Comparison of ENCODE assay signal across 17 cellular contexts in the genomic region with DNA sequence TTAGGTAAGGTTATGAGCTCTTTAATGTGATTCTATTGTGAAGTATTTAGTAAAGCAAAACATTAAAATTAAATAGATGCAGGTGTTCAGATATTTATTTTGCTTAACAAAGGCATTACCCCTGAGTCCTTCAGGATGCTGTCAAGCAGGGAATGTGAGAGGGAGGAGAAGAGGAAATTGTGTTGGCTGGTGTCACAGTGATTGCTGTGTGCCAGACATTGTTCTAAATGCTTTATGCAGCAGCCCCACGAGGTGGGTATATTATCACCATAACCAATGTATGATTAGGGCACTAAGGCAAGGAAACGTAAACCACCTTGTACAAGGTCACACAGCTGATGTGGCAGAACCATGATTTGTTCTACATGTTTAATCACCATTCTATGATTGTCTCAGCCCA.
"Had no signal": no experiment of that assay in that cellular context is flagged by ENCODE, and none has a peak within 500 bp of the region (broad histone marks: within the 10 kb centered on the region; RNA-seq: fewer than 3 reads in every experiment).

No MANE protein-coding gene starts in this region.

- ATAC-seq: activated CD4-positive, CD25-positive, alpha-beta regulatory T cell treated with anti-CD3 and anti-CD28 coated beads, Interleukin-2, amount 50 U/mL, for 24 hours; activated CD8-positive, alpha-beta memory T cell treated with anti-CD3 and anti-CD28 coated beads, Interleukin-2, amount 10 ng/mL, durations not matched to agents 7 days and 5 days; gastroesophageal sphincter had no signal

- DNase-seq: activated CD4-positive, alpha-beta T cell treated with anti-CD3 and anti-CD28 coated beads, Interleukin-2, amount 50 U/mL, for 48 hours; activated CD8-positive, alpha-beta memory T cell treated with anti-CD3 and anti-CD28 coated beads, Interleukin-2, amount 10 ng/mL, durations not matched to agents 7 days and 5 days; activated effector memory CD4-positive, alpha-beta T cell treated with Interleukin-2 at 50 U/mL for 16 hours; activated T-cell treated with anti-CD3 and anti-CD28 coated beads, Interleukin-2, amount 50 U/mL, for 24 hours; caudate nucleus; colonic mucosa; effector memory CD4-positive, alpha-beta T cell; hippocampal formation; nephron progenitor cell; ovary; sigmoid colon; stimulated activated CD4-positive, alpha-beta T cell treated with anti-CD3 and anti-CD28 coated beads, Interleukin-2, amount 100 ng/mL, for 24 hours; stimulated activated naive CD4-positive, alpha-beta T cell; substantia nigra; transverse colon had no signal
